Comparison of ENCODE assay signal across 13 cellular contexts in genomic region chr3:104909721-104910120, GRCh38.
DNase-seq lines count a peak whose midpoint lies in the region; ATAC-seq and TF ChIP-seq lines count a peak whose summit lies in the region.
"Had no signal": no experiment of that assay in that cellular context is flagged by ENCODE, and none has a peak within 500 bp of the region (broad histone marks: within the 10 kb centered on the region; RNA-seq: fewer than 3 reads in every experiment).

No MANE protein-coding gene starts in this region.

- H3K4me2 ChIP-seq in BLaER1 treated with 17β-estradiol and CSF1 and Interleukin-3, amounts not matched to agents 10 nM and 100 nM: peak overlapping the region in 9 of 11 experiments; percentile 1 to 53 (median 11); a peak in 10 of 22 replicates
- H3K4me2 ChIP-seq in OCI-LY7 (ENCODE audit: low read length): peak overlapping the region; percentile 7; the same call in 1 of the 2 replicates
- no peak overlapping the region for H3K4me2 ChIP-seq in mammary epithelial cell (ENCODE audit: insufficient read depth, low read depth, low read length)
- H3K4me2 ChIP-seq: KMS-11 had no signal

- H2AFZ ChIP-seq in OCI-LY7 (ENCODE audit: low read length) (no peak overlapping the region), mammary epithelial cell (ENCODE audit: low read depth, low read length) (no peak overlapping the region)

- CTCF ChIA-PET in OCI-LY7 (lab: Charles Lee; ENCODE audit: unreplicated experiment): no interaction called here
- CTCF ChIA-PET in mammary epithelial cell (lab: Charles Lee; ENCODE audit: low non-redundant PET): no interaction called here

- dilution Hi-C loops in mammary epithelial cell (cut with HindIII; ENCODE audit: low sequenced_read_pairs): no loop called here

- intact Hi-C loops in OCI-LY7 (cut with micrococcal nuclease; ENCODE audit: unreplicated experiment) (no loop called here), breast epithelium (cut with DNase I; ENCODE audit: low total_unique reads) (no loop called here), mammary epithelial cell (cut with micrococcal nuclease) (loop anchor here (2.0 kb wide), 1 partner anchor 457 kb away; the partner anchor contains the start of gene ALCAM)

- POLR2A ChIA-PET in OCI-LY7 (lab: Charles Lee): no interaction called here

- no peak for TF ChIP-seq POLR2A in breast epithelium (IDR thresholded peaks at IDR 0.05)

- peaks cover 0 to 26% (median 17%) of the 10 kb centered on the region in 10 experiments; a peak in 14 of 20 replicates for H3K4me1 ChIP-seq in BLaER1 treated with 17β-estradiol and CSF1 and Interleukin-3, amounts not matched to agents 10 nM and 100 nM
- H3K4me1 ChIP-seq in OCI-LY7 (ENCODE audit: insufficient read depth, low read length, poor library complexity, severe bottlenecking): no peaks in the 10 kb centered on the region
- no peaks in the 10 kb centered on the region for H3K4me1 ChIP-seq in breast epithelium
- peaks cover 5% of the 10 kb centered on the region for H3K4me1 ChIP-seq in mammary epithelial cell (ENCODE audit: insufficient read depth, low read length)

- no peaks in the 10 kb centered on the region for H4K20me1 ChIP-seq in BLaER1 treated with 17β-estradiol and CSF1 and Interleukin-3, amounts not matched to agents 10 nM and 100 nM
- H4K20me1 ChIP-seq in OCI-LY7 (ENCODE audit: insufficient read depth, low read length) (no peaks in the 10 kb centered on the region), mammary epithelial cell (ENCODE audit: insufficient read depth, low read length) (no peaks in the 10 kb centered on the region)

- peak overlapping the region in 3 of 11 experiments; percentile 20 to 49 (median 36); a peak in 5 of 22 replicates for H3K27ac ChIP-seq in BLaER1 treated with 17β-estradiol and CSF1 and Interleukin-3, amounts not matched to agents 10 nM and 100 nM
- no peak overlapping the region for H3K27ac ChIP-seq in OCI-LY7 (ENCODE audit: low read depth, low read length, poor library complexity, severe bottlenecking)
- no peak overlapping the region for H3K27ac ChIP-seq in breast epithelium
- H3K27ac ChIP-seq in mammary epithelial cell (ENCODE audit: insufficient read depth, low read depth, low read length): no peak overlapping the region
- H3K27ac ChIP-seq: KMS-11 had no signal

- no peak for TF ChIP-seq CTCF in OCI-LY7 (conservative IDR thresholded peaks at IDR 0.05; ENCODE audit: low read length)
- TF ChIP-seq CTCF in breast epithelium (IDR thresholded peaks at IDR 0.05): no peak
- no peak for TF ChIP-seq CTCF in mammary epithelial cell (conservative IDR thresholded peaks at IDR 0.05 in 1 of 2, IDR thresholded peaks at IDR 0.05 in 1 of 2; ENCODE audit: extremely low read depth in 1 of 2, insufficient read depth in 1 of 2, low read depth in 1 of 2, low read length in 2 of 2)

- H3K9me2 ChIP-seq in OCI-LY7 (ENCODE audit: insufficient read depth, low read length): no peaks in the 10 kb centered on the region

- H3K9me3 ChIP-seq in BLaER1 treated with 17β-estradiol and CSF1 and Interleukin-3, amounts not matched to agents 10 nM and 100 nM (replicated peaks in 1 of 11): peaks cover 14 to 19% (median 18%) of the 10 kb centered on the region in 11 experiments
- H3K9me3 ChIP-seq in OCI-LY7 (ENCODE audit: low read length) (no peaks in the 10 kb centered on the region), breast epithelium (no peaks in the 10 kb centered on the region), mammary epithelial cell (replicated peaks; ENCODE audit: insufficient read depth, low read length) (peaks cover 5% of the 10 kb centered on the region)

- no TSS peak for BruUV-seq in OCI-LY7 (replicated peaks; lab: Mats Ljungman, UMichigan)
- no TSS peak for BruUV-seq in mammary epithelial cell (replicated peaks; lab: Mats Ljungman, UMichigan)

- H3K36me3 ChIP-seq in BLaER1 treated with 17β-estradiol and CSF1 and Interleukin-3, amounts not matched to agents 10 nM and 100 nM: no peaks in the 10 kb centered on the region
- H3K36me3 ChIP-seq in OCI-LY7 (ENCODE audit: insufficient read depth, low read length): no peaks in the 10 kb centered on the region
- no peaks in the 10 kb centered on the region for H3K36me3 ChIP-seq in breast epithelium
- H3K36me3 ChIP-seq in mammary epithelial cell (ENCODE audit: insufficient read depth, low read length): no peaks in the 10 kb centered on the region

- ATAC-seq in HG02798 (IDR thresholded peaks at IDR 0.05; ENCODE audit: poor library complexity, unreplicated experiment): no peak
- ATAC-seq: HCT116, T-helper 17 cell had no signal

- no peaks in the 10 kb centered on the region for H3K27me3 ChIP-seq in BLaER1 treated with 17β-estradiol and CSF1 and Interleukin-3, amounts not matched to agents 10 nM and 100 nM
- H3K27me3 ChIP-seq in breast epithelium (no peaks in the 10 kb centered on the region), mammary epithelial cell (ENCODE audit: insufficient read depth, low read length) (no peaks in the 10 kb centered on the region)

- H3K79me2 ChIP-seq in OCI-LY7 (ENCODE audit: insufficient read depth, low read depth, low read length) (no peaks in the 10 kb centered on the region), mammary epithelial cell (ENCODE audit: insufficient read depth, low read length) (no peaks in the 10 kb centered on the region)

- H3K9ac ChIP-seq in BLaER1 treated with 17β-estradiol and CSF1 and Interleukin-3, amounts not matched to agents 10 nM and 100 nM: no peak overlapping the region
- no peak overlapping the region for H3K9ac ChIP-seq in mammary epithelial cell (ENCODE audit: insufficient read depth, low read length)
- H3K9ac ChIP-seq: KMS-11 had no signal

- in situ Hi-C loops in mammary epithelial cell (cut with MboI; ENCODE audit: low sequenced_read_pairs in 2 of 2): loop anchor here in 1 of 2 donors (25.0 kb wide), 1 partner anchor 453 kb away; the partner anchor contains the start of gene ALCAM

- WGBS in mammary epithelial cell (ENCODE audit: low coverage, missing lambda C conversion rate): 96% methylated on average over 4 of the region's 4 CpGs

- no peak overlapping the region for H3K4me3 ChIP-seq in BLaER1 treated with 17β-estradiol and CSF1 and Interleukin-3, amounts not matched to agents 10 nM and 100 nM
- H3K4me3 ChIP-seq in OCI-LY7 (ENCODE audit: low read depth, low read length, poor library complexity, severe bottlenecking) (no peak overlapping the region), breast epithelium (no peak overlapping the region), mammary epithelial cell (replicated peaks in 1 of 3; ENCODE audit: insufficient read depth in 1 of 3, low read depth in 2 of 3, low read length in 3 of 3) (no peak overlapping the region)

- peak; percentile 20 for DNase-seq in HT1080 (ENCODE audit: low read depth)
- DNase-seq in OCI-LY7 (ENCODE audit: low spot score): no peak
- DNase-seq in fibroblast of peridontal ligament (ENCODE audit: extremely low read depth): peak; percentile 17
- DNase-seq in breast epithelium (ENCODE audit: low spot score in 2 of 2): no peak
- DNase-seq in mammary epithelial cell: no peak
- DNase-seq in 8988T: no peak
- DNase-seq: activated CD4-positive, alpha-beta memory T cell treated with anti-CD3 and anti-CD28 coated beads, Interleukin-2, amount 10 ng/mL, durations not matched to agents 7 days and 5 days; C1 segment of cervical spinal cord; T-helper 17 cell had no signal

Comparison
In these comparisons a context has a peak if more than half of its experiments do, and no peak if none do; other contexts are left out.
1. DNase-seq: peak in HT1080 (single experiment) and fibroblast of peridontal ligament (single experiment); none in OCI-LY7 (single experiment), breast epithelium (0 of 2), mammary epithelial cell (single experiment) and 8988T (single experiment).